22 cellular contexts compared by ENCODE assay signal in genomic region chr16:14394834-14395233, GRCh38.
DNase-seq lines count a peak whose midpoint lies in the region; ATAC-seq, FAIRE-seq and TF ChIP-seq lines count a peak whose summit lies in the region.
"Had no signal": no experiment of that assay in that cellular context is flagged by ENCODE, and none has a peak within 500 bp of the region (broad histone marks: within the 10 kb centered on the region; RNA-seq: fewer than 3 reads in every experiment).

No MANE protein-coding gene starts in this region.

- H2BK20ac ChIP-seq in H1 (ENCODE audit: low read length) (no peak overlapping the region), H9 (ENCODE audit: low read depth, low read length, poor library complexity, severe bottlenecking) (no peak overlapping the region)

- H3K9ac ChIP-seq in H1 (replicated peaks in 1 of 4; ENCODE audit: extremely low read depth in 1 of 4, low read depth in 3 of 4, low read length in 3 of 4) (no peak overlapping the region), H9 (ENCODE audit: extremely low read depth, insufficient read length, low read length) (no peak overlapping the region)
- H3K9ac ChIP-seq: BLaER1 had no signal

- no peak overlapping the region for H2AK5ac ChIP-seq in H1 (ENCODE audit: low read depth, low read length)
- H2AK5ac ChIP-seq in H9 (ENCODE audit: insufficient read length, low read length), result no peak overlapping the region

- DNase-seq in A549 (ENCODE audit: low read depth in 1 of 2, low spot score in 1 of 2) (no peak), H1 (ENCODE audit: low read depth in 1 of 2, low spot score in 2 of 2) (no peak), H9 (no peak), dedifferentiated amniotic fluid mesenchymal stem cell (ENCODE audit: extremely low spot score) (no peak)
- no peak for DNase-seq in CD8-positive, alpha-beta T cell
- DNase-seq: CD4-positive, CD25-positive, alpha-beta regulatory T cell; CD8-positive, alpha-beta memory T cell; DMS 273 treated with DMSO at 0.1 percent for 48 hours; DMS79; EL; GDM1; HCEC 1CT; HFFc6 had no signal

- H3K9me3 Mint-ChIP-seq in CD8-positive, alpha-beta T cell, result no peaks in the 10 kb centered on the region
- H3K9me3 Mint-ChIP-seq in H9, result no peaks in the 10 kb centered on the region
- H3K9me3 Mint-ChIP-seq: CD4-positive, CD25-positive, alpha-beta regulatory T cell; CD8-positive, alpha-beta memory T cell; GM23338; HFFc6 had no signal

- H3K4me1 ChIP-seq in A549 (peaks cover 38% of the 10 kb centered on the region), HEK293 (ENCODE audit: control insufficient read depth, insufficient read depth, low read length) (0 out of 2 replicates have a peak, but pooled peaks cover 3% of the 10 kb centered on the region), H1 (replicated peaks in 1 of 4; ENCODE audit: control insufficient read depth in 3 of 4, insufficient read depth in 4 of 4, low read length in 3 of 4) (no peaks in the 10 kb centered on the region), H9 (ENCODE audit: insufficient read depth, low read length) (no peaks in the 10 kb centered on the region)
- no peaks in the 10 kb centered on the region for H3K4me1 ChIP-seq in CD8-positive, alpha-beta T cell (ENCODE audit: insufficient read depth, low read length)

- FAIRE-seq in A549 (lab: Jason Lieb, UNC) (no peak), H1 (lab: Jason Lieb, UNC) (no peak)
- FAIRE-seq: D721Med, GM12878, GM19239, H54 had no signal

- no peaks in the 10 kb centered on the region for H3K79me2 ChIP-seq in H1 (ENCODE audit: control insufficient read depth in 1 of 2, insufficient read depth in 2 of 2, low read length in 2 of 2)
- no peaks in the 10 kb centered on the region for H3K79me2 ChIP-seq in H9 (ENCODE audit: insufficient read depth, low read length)

- H3K79me1 ChIP-seq in H1 (ENCODE audit: low read depth, low read length) (no peaks in the 10 kb centered on the region), H9 (ENCODE audit: insufficient read depth, low read depth, low read length, poor library complexity, severe bottlenecking) (no peaks in the 10 kb centered on the region)

- ATAC-seq in A549, result no peak
- no peak for ATAC-seq in CD8-positive, alpha-beta T cell
- ATAC-seq: GM12878, GM23338 had no signal

- TF ChIP-seq POLR2A in A549 (IDR thresholded peaks at IDR 0.05; ENCODE audit: low read length) (no peak), H1 (IDR thresholded peaks at IDR 0.05; ENCODE audit: control extremely low read depth in 1 of 2, low read depth in 2 of 2, low read length in 2 of 2) (no peak)

- no peaks in the 10 kb centered on the region for H3K27me3 ChIP-seq in H1 (replicated peaks in 1 of 4; ENCODE audit: control insufficient read depth in 3 of 4, extremely low read depth in 1 of 4, insufficient read depth in 3 of 4, low read length in 3 of 4)
- H3K27me3 ChIP-seq in CD8-positive, alpha-beta T cell (ENCODE audit: insufficient read depth, low read length), result no peaks in the 10 kb centered on the region
- no peaks in the 10 kb centered on the region for H3K27me3 ChIP-seq in H9 (ENCODE audit: insufficient read depth, low read length)
- H3K27me3 ChIP-seq: BLaER1 had no signal

- no peak overlapping the region for H3K27ac Mint-ChIP-seq in CD8-positive, alpha-beta T cell
- no peak overlapping the region for H3K27ac Mint-ChIP-seq in H9
- H3K27ac Mint-ChIP-seq: B cell; CD4-positive, CD25-positive, alpha-beta regulatory T cell; CD8-positive, alpha-beta memory T cell; GM23338; HFFc6 had no signal

- H3K4me2 ChIP-seq in A549, result no peak overlapping the region
- no peak overlapping the region for H3K4me2 ChIP-seq in H1 (ENCODE audit: insufficient read depth in 1 of 2, low read depth in 2 of 2, low read length in 2 of 2)
- H3K4me2 ChIP-seq in H9 (ENCODE audit: insufficient read depth, insufficient read length, low read length), result no peak overlapping the region
- H3K4me2 ChIP-seq: BLaER1, GM23338 had no signal

- H3K27me3 Mint-ChIP-seq in CD8-positive, alpha-beta T cell (ENCODE audit: low read depth), result no peaks in the 10 kb centered on the region
- no peaks in the 10 kb centered on the region for H3K27me3 Mint-ChIP-seq in H9 (ENCODE audit: low read depth)
- H3K27me3 Mint-ChIP-seq: B cell had no signal

- POLR2A ChIA-PET in A549 (lab: Yijun Ruan, JAX) (no interaction called here), HEK293 (lab: Yijun Ruan, JAX) (no interaction called here), H1 (lab: Charles Lee; ENCODE audit: partially characterized antibody) (no interaction called here)
- POLR2A ChIA-PET in CD8-positive, alpha-beta T cell (lab: Charles Lee), result no interaction called here

- no peak overlapping the region for H2AFZ ChIP-seq in H1 (ENCODE audit: low read length)
- H2AFZ ChIP-seq in H9 (ENCODE audit: low read length), result no peak overlapping the region
- H2AFZ ChIP-seq: GM23338 had no signal

- H3K18ac ChIP-seq in H1 (ENCODE audit: extremely low read depth, low read length) (no peak overlapping the region), H9 (ENCODE audit: insufficient read length, low read depth, low read length) (no peak overlapping the region)

- no peak overlapping the region for H3K23ac ChIP-seq in H1 (ENCODE audit: insufficient read length)
- H3K23ac ChIP-seq in H9 (ENCODE audit: insufficient read length, low read depth, low read length), result no peak overlapping the region

- H4K20me1 ChIP-seq in H1 (replicated peaks in 1 of 2; ENCODE audit: control insufficient read depth in 1 of 2, insufficient read depth in 2 of 2, low read length in 2 of 2), result no peaks in the 10 kb centered on the region
- no peaks in the 10 kb centered on the region for H4K20me1 ChIP-seq in H9 (ENCODE audit: control insufficient read depth, insufficient read depth, insufficient read length)
- H4K20me1 ChIP-seq: BLaER1 had no signal

- no peaks in the 10 kb centered on the region for H3K4me1 Mint-ChIP-seq in CD8-positive, alpha-beta T cell (ENCODE audit: low read depth)
- H3K4me1 Mint-ChIP-seq in H9, result peaks cover 6 to 8% of the 10 kb centered on the region in 2 experiments
- H3K4me1 Mint-ChIP-seq: B cell; CD8-positive, alpha-beta memory T cell had no signal

- H3T11ph ChIP-seq in H9 (ENCODE audit: low read length), result no peak overlapping the region

- H3K36me3 ChIP-seq in HEK293 (ENCODE audit: control insufficient read depth in 2 of 2, insufficient read depth in 1 of 2, low read length in 2 of 2) (no peaks in the 10 kb centered on the region), H1 (ENCODE audit: control insufficient read depth in 2 of 4, insufficient read depth in 4 of 4, low read length in 3 of 4) (no peaks in the 10 kb centered on the region)
- no peaks in the 10 kb centered on the region for H3K36me3 ChIP-seq in CD8-positive, alpha-beta T cell (ENCODE audit: insufficient read depth, low read length)
- H3K36me3 ChIP-seq: BLaER1 had no signal

- TF ChIP-seq RAD21 in A549 (conservative IDR thresholded peaks at IDR 0.05 in 1 of 2, IDR thresholded peaks at IDR 0.05 in 1 of 2) (no peak), H1 (IDR thresholded peaks at IDR 0.05 in 1 of 2, conservative IDR thresholded peaks at IDR 0.05 in 1 of 2; ENCODE audit: low read depth in 2 of 2, low read length in 2 of 2) (no peak)

- no peak for TF ChIP-seq EP300 in A549 (IDR thresholded peaks at IDR 0.05)
- no peak for TF ChIP-seq EP300 in H1 (IDR thresholded peaks at IDR 0.05; ENCODE audit: borderline replicate concordance in 1 of 2, low read depth in 2 of 2, low read length in 2 of 2)

- H4K5ac ChIP-seq in H1 (ENCODE audit: insufficient read length, low read depth, low read length) (no peak overlapping the region), H9 (ENCODE audit: insufficient read length, low read depth, low read length) (no peak overlapping the region)

- TF ChIP-seq CTCF in A549 (IDR thresholded peaks at IDR 0.05) (no peak), HEK293 (tag by site-specific recombination; IDR thresholded peaks at IDR 0.05) (no peak), H1 (IDR thresholded peaks at IDR 0.05; ENCODE audit: control extremely low read depth in 1 of 3, insufficient read depth in 1 of 3, low read depth in 1 of 3, low read length in 3 of 3) (no peak), H9 (conservative IDR thresholded peaks at IDR 0.05) (no peak)
- no peak for TF ChIP-seq CTCF in CD8-positive, alpha-beta T cell (IDR thresholded peaks at IDR 0.05)

- no peak overlapping the region for H3K56ac ChIP-seq in H1 (replicated peaks; ENCODE audit: insufficient read length, low read depth, low read length)
- H3K56ac ChIP-seq in H9 (ENCODE audit: insufficient read length, low read depth, low read length), result no peak overlapping the region

- H2BK15ac ChIP-seq in H1 (ENCODE audit: low read length) (no peak overlapping the region), H9 (ENCODE audit: low read depth, low read length) (no peak overlapping the region)

- 77% methylated on average over 3 of the region's 3 CpGs for WGBS in A549 (ENCODE audit: missing lambda C conversion rate)
- 83% methylated on average over 3 of the region's 3 CpGs; no CpG with 5 or more reads in 1 of the 2 experiments for WGBS in H1 (ENCODE audit: extremely low coverage in 1 of 2, insufficient coverage in 1 of 2, insufficient read length in 1 of 2, insufficient replicate concordance in 2 of 2, low coverage in 1 of 2, low lambda C conversion rate in 2 of 2, missing lambda C conversion rate in 1 of 2), 2 experiments
- WGBS in H9 (ENCODE audit: extremely low coverage, insufficient read length, low lambda C conversion rate), result no CpG with 5 or more reads among the region's 3 CpGs

- H3K4me3 ChIP-seq in A549 (no peak overlapping the region), HEK293 (ENCODE audit: low read depth, low read length) (no peak overlapping the region), H1 (ENCODE audit: extremely low read depth in 1 of 4, insufficient read depth in 2 of 4, low read depth in 3 of 4, low read length in 4 of 4) (no peak overlapping the region)
- H3K4me3 ChIP-seq in CD8-positive, alpha-beta T cell (ENCODE audit: low read depth, low read length), result no peak overlapping the region
- H3K4me3 ChIP-seq: BLaER1, GM12878, GM23338 had no signal

- no peak overlapping the region for H3K4ac ChIP-seq in H1 (replicated peaks; ENCODE audit: insufficient read length, low read depth, low read length)
- no peak overlapping the region for H3K4ac ChIP-seq in H9 (ENCODE audit: low read depth, low read length)

- no peaks in the 10 kb centered on the region for H3K9me3 ChIP-seq in A549
- no peaks in the 10 kb centered on the region for H3K9me3 ChIP-seq in HEK293 (ENCODE audit: control insufficient read depth, insufficient read depth, low read depth, low read length)
- H3K9me3 ChIP-seq in H1 (ENCODE audit: insufficient read depth in 2 of 2, low read depth in 1 of 2, low read length in 1 of 2), result no peaks in the 10 kb centered on the region
- no peaks in the 10 kb centered on the region for H3K9me3 ChIP-seq in CD8-positive, alpha-beta T cell (ENCODE audit: low read length)
- H3K9me3 ChIP-seq in H9 (ENCODE audit: control insufficient read depth, low read depth, low read length), result no peaks in the 10 kb centered on the region
- H3K9me3 ChIP-seq: BLaER1 had no signal

- no peak overlapping the region for H3K4me3 Mint-ChIP-seq in CD8-positive, alpha-beta T cell
- no peak overlapping the region for H3K4me3 Mint-ChIP-seq in H9
- H3K4me3 Mint-ChIP-seq: B cell; CD4-positive, CD25-positive, alpha-beta regulatory T cell; CD8-positive, alpha-beta memory T cell; GM23338; HFFc6 had no signal

- H3K23me2 ChIP-seq in H1 (ENCODE audit: low read depth, low read length), result no peaks in the 10 kb centered on the region
- no peaks in the 10 kb centered on the region for H3K23me2 ChIP-seq in H9 (ENCODE audit: insufficient read length, low read depth, low read length, poor library complexity, severe bottlenecking)

- H2BK120ac ChIP-seq in H1 (replicated peaks; ENCODE audit: low read depth, low read length) (no peak overlapping the region), H9 (ENCODE audit: low read depth, low read length, poor library complexity, severe bottlenecking) (no peak overlapping the region)

- H3K27ac ChIP-seq in A549 (peak overlapping the region; percentile 99 to 100), HEK293 (ENCODE audit: extremely low read depth, low read depth, low read length) (no peak overlapping the region), H1 (ENCODE audit: low read depth, low read length) (no peak overlapping the region), H9 (ENCODE audit: insufficient read length, low read depth, low read length) (no peak overlapping the region)
- H3K27ac ChIP-seq in CD8-positive, alpha-beta T cell (ENCODE audit: low read depth, low read length), result no peak overlapping the region
- H3K27ac ChIP-seq: BLaER1, C4-2B had no signal

- no peak overlapping the region for H4K8ac ChIP-seq in H1 (ENCODE audit: extremely low read depth, insufficient read depth, low read length)
- no peak overlapping the region for H4K8ac ChIP-seq in H9 (replicated peaks; ENCODE audit: insufficient read length, low read depth, low read length)

- H4K91ac ChIP-seq in H1 (replicated peaks; ENCODE audit: insufficient read length, low read length) (no peak overlapping the region), H9 (ENCODE audit: insufficient read length, low read depth, low read length) (no peak overlapping the region)

- intact Hi-C loops in CD8-positive, alpha-beta T cell (cut with DNase I, micrococcal nuclease), result no loop called here

- CTCF ChIA-PET in A549 (lab: Yijun Ruan, JAX), result interaction anchor here (1.3 to 1.6 kb wide), 2 partner anchors 22 to 24 kb away, joined by 3 read pairs; no protein-coding TSS in a partner anchor
- CTCF ChIA-PET in HEK293 (lab: Yijun Ruan, JAX), result interaction anchor here (2.2 kb wide), 1 partner anchor 16 kb away, joined by 4 read pairs; no protein-coding TSS in a partner anchor
- CTCF ChIA-PET in H1 (lab: Charles Lee; ENCODE audit: partially characterized antibody), result interaction anchor here (0.6 to 0.8 kb wide), 2 partner anchors 13 to 91 kb away, joined by 3 to 4 read pairs; no protein-coding TSS in a partner anchor
- CTCF ChIA-PET in CD8-positive, alpha-beta T cell (lab: Charles Lee), result no interaction called here

- H2BK12ac ChIP-seq in H1 (ENCODE audit: low read depth, low read length) (no peak overlapping the region), H9 (ENCODE audit: insufficient read length, low read depth, low read length) (no peak overlapping the region)

- H3K14ac ChIP-seq in H1 (ENCODE audit: insufficient read length) (no peak overlapping the region), H9 (ENCODE audit: insufficient read depth, low read length) (no peak overlapping the region)

- no peaks in the 10 kb centered on the region for H3K36me3 Mint-ChIP-seq in CD8-positive, alpha-beta T cell
- H3K36me3 Mint-ChIP-seq in H9 (ENCODE audit: insufficient read depth in 1 of 3, low read depth in 3 of 3), result no peaks in the 10 kb centered on the region
- H3K36me3 Mint-ChIP-seq: CD4-positive, CD25-positive, alpha-beta regulatory T cell; CD8-positive, alpha-beta memory T cell had no signal

- H2BK5ac ChIP-seq in H1 (ENCODE audit: low read depth, low read length), result no peak overlapping the region
- H2BK5ac ChIP-seq in H9 (ENCODE audit: insufficient read length, low read length), result no peak overlapping the region

Comparison
In these comparisons a context has a peak if more than half of its experiments do, and no peak if none do; other contexts are left out.
1. H3K27ac ChIP-seq: peak in A549 (2 of 2); none in HEK293 (single experiment), H1 (single experiment), CD8-positive, alpha-beta T cell (single experiment) and H9 (single experiment).